ENCODE assay signal across 13 cellular contexts in genomic region chr20:12875510-12875909, GRCh38.
"Had no signal": no experiment of that assay in that cellular context is flagged by ENCODE, and none has a peak within 500 bp of the region (broad histone marks: within the 10 kb centered on the region; RNA-seq: fewer than 3 reads in every experiment).

No MANE protein-coding gene starts in this region.

- H3K27ac ChIP-seq: psoas muscle, sigmoid colon, spleen, thoracic aorta had no signal

- H3K27me3 ChIP-seq: sigmoid colon, spleen had no signal

- H3K4me1 ChIP-seq: psoas muscle, sigmoid colon, spleen had no signal

- DNase-seq: activated CD4-positive, alpha-beta T cell treated with anti-CD3 and anti-CD28 coated beads, Interleukin-2, amount 50 U/mL, for 1 hour; activated CD8-positive, alpha-beta memory T cell treated with anti-CD3 and anti-CD28 coated beads for 24 hours; activated gamma-delta T cell treated with Interleukin-2 at 50 U/mL for 16 hours; cerebellar nuclear complex; endodermal cell; hypothalamus; nephron progenitor cell; psoas muscle; sigmoid colon; spleen had no signal

- H3K4me3 ChIP-seq: lung, psoas muscle, sigmoid colon, spleen, thoracic aorta had no signal

- H3K9me3 ChIP-seq: psoas muscle, sigmoid colon, spleen, thoracic aorta had no signal

- ATAC-seq: activated CD4-positive, CD25-positive, alpha-beta regulatory T cell treated with anti-CD3 and anti-CD28 coated beads, Interleukin-2, amount 50 U/mL, for 24 hours; psoas muscle had no signal

- H3K36me3 ChIP-seq: sigmoid colon, spleen, thoracic aorta had no signal
